In genomic region chr20:14712302-14712739, GRCh38 we compare ENCODE assay signal across 10 cellular contexts.
DNase-seq lines count a peak whose midpoint lies in the region; ATAC-seq, FAIRE-seq and TF ChIP-seq lines count a peak whose summit lies in the region.
"Had no signal": no experiment of that assay in that cellular context is flagged by ENCODE, and none has a peak within 500 bp of the region (broad histone marks: within the 10 kb centered on the region; RNA-seq: fewer than 3 reads in every experiment).

No MANE protein-coding gene starts in this region.

- peak overlapping the region; percentile 30 for H3K27ac ChIP-seq in astrocyte (ENCODE audit: low read depth, low read length)
- peak overlapping the region; percentile 67 for H3K27ac ChIP-seq in smooth muscle cell (ENCODE audit: low read depth)
- H3K27ac ChIP-seq: neutrophil had no signal

- no peak for TF ChIP-seq CTCF in astrocyte (IDR thresholded peaks at IDR 0.05; ENCODE audit: insufficient read depth, low read depth, low read length)
- TF ChIP-seq CTCF in smooth muscle cell (IDR thresholded peaks at IDR 0.05; ENCODE audit: borderline replicate concordance, insufficient read depth, poor library complexity, severe bottlenecking): no peak

- no peak for FAIRE-seq in astrocyte (lab: Jason Lieb, UNC)

- no peak overlapping the region for H3K4me3 Mint-ChIP-seq in astrocyte (ENCODE audit: unreplicated experiment)
- no peak overlapping the region for H3K4me3 Mint-ChIP-seq in stimulated activated memory B cell treated with anti-CD40 and anti-IgM and Interleukin-4, amounts not matched to agents 10 μg/mL and 1 μg/mL and 100 μg/mL, for 72 hours
- H3K4me3 Mint-ChIP-seq: activated CD4-positive, alpha-beta T cell treated with anti-CD3 and anti-CD28 coated beads, Interleukin-2, amount 10 ng/mL, durations not matched to agents 7 days and 5 days had no signal

- H3K27me3 ChIP-seq in astrocyte (ENCODE audit: insufficient read depth, low read length) (no peaks in the 10 kb centered on the region), smooth muscle cell (ENCODE audit: low read depth) (no peaks in the 10 kb centered on the region)
- H3K27me3 ChIP-seq: neutrophil had no signal

- 8% methylated on average over 6 of the region's 6 CpGs for WGBS in smooth muscle cell (ENCODE audit: low lambda C conversion rate)

- peaks cover 4% of the 10 kb centered on the region for H3K4me1 ChIP-seq in astrocyte (ENCODE audit: insufficient read depth, low read length)
- peaks cover 71% of the 10 kb centered on the region for H3K4me1 ChIP-seq in smooth muscle cell (ENCODE audit: low read depth)

- H3K4me3 ChIP-seq in astrocyte (ENCODE audit: insufficient read depth, low read depth, low read length) (no peak overlapping the region), smooth muscle cell (no peak overlapping the region)

- peak overlapping the region; percentile 3 for H3K4me2 ChIP-seq in astrocyte (ENCODE audit: low read length)
- H3K4me2 ChIP-seq in smooth muscle cell: peak overlapping the region; percentile 72

- H3K9me3 Mint-ChIP-seq in astrocyte (ENCODE audit: unreplicated experiment): no peaks in the 10 kb centered on the region
- peaks cover 4% of the 10 kb centered on the region for H3K9me3 Mint-ChIP-seq in stimulated activated memory B cell treated with anti-CD40 and anti-IgM and Interleukin-4, amounts not matched to agents 10 μg/mL and 1 μg/mL and 100 μg/mL, for 72 hours
- H3K9me3 Mint-ChIP-seq: activated CD4-positive, alpha-beta T cell treated with anti-CD3 and anti-CD28 coated beads, Interleukin-2, amount 10 ng/mL, durations not matched to agents 7 days and 5 days had no signal

- no peak overlapping the region for H3K9ac ChIP-seq in astrocyte (ENCODE audit: low read length)
- H3K9ac ChIP-seq in smooth muscle cell (ENCODE audit: low read depth): no peak overlapping the region

- ATAC-seq in stimulated activated memory B cell treated with anti-CD40 and anti-IgM and Interleukin-4, amounts not matched to agents 10 μg/mL and 1 μg/mL and 100 μg/mL, for 72 hours: no peak
- ATAC-seq in HG03571 (IDR thresholded peaks at IDR 0.05; ENCODE audit: unreplicated experiment): no peak

- H4K20me1 ChIP-seq in astrocyte (ENCODE audit: insufficient read depth, low read length): no peaks in the 10 kb centered on the region
- no peaks in the 10 kb centered on the region for H4K20me1 ChIP-seq in smooth muscle cell (ENCODE audit: low read depth)

- H3K36me3 ChIP-seq in astrocyte (ENCODE audit: insufficient read depth, low read length) (no peaks in the 10 kb centered on the region), smooth muscle cell (ENCODE audit: low read depth) (no peaks in the 10 kb centered on the region)
- H3K36me3 ChIP-seq: neutrophil had no signal

- no peaks in the 10 kb centered on the region for H3K27me3 Mint-ChIP-seq in astrocyte (ENCODE audit: low read depth, unreplicated experiment)
- no peaks in the 10 kb centered on the region for H3K27me3 Mint-ChIP-seq in stimulated activated memory B cell treated with anti-CD40 and anti-IgM and Interleukin-4, amounts not matched to agents 10 μg/mL and 1 μg/mL and 100 μg/mL, for 72 hours
- H3K27me3 Mint-ChIP-seq: activated CD4-positive, alpha-beta T cell treated with anti-CD3 and anti-CD28 coated beads, Interleukin-2, amount 10 ng/mL, durations not matched to agents 7 days and 5 days had no signal

- no peaks in the 10 kb centered on the region for H3F3A ChIP-seq in smooth muscle cell (ENCODE audit: low read depth)

- H3K9me3 ChIP-seq in astrocyte (ENCODE audit: insufficient read depth, low read depth, low read length) (no peaks in the 10 kb centered on the region), smooth muscle cell (replicated peaks; ENCODE audit: low read depth) (no peaks in the 10 kb centered on the region)
- H3K9me3 ChIP-seq: neutrophil had no signal

- peak; percentile 76 for DNase-seq in HS-5 (ENCODE audit: low read depth)
- DNase-seq in astrocyte (ENCODE audit: low read depth): peak; percentile 81
- DNase-seq in iris pigment epithelial cell (ENCODE audit: low read depth): peak; percentile 82
- no peak for DNase-seq in smooth muscle cell (lab: John Stamatoyannopoulos, UW; ENCODE audit: unreplicated experiment)
- DNase-seq in SKM-1 (lab: John Stamatoyannopoulos, UW; ENCODE audit: unreplicated experiment): no peak
- DNase-seq: activated CD4-positive, alpha-beta T cell treated with anti-CD3 and anti-CD28 coated beads, Interleukin-2, amount 10 ng/mL, durations not matched to agents 7 days and 5 days; glutamatergic neuron had no signal

- H3K4me1 Mint-ChIP-seq in astrocyte (ENCODE audit: low read depth, unreplicated experiment): peaks cover 14% of the 10 kb centered on the region
- H3K4me1 Mint-ChIP-seq in stimulated activated memory B cell treated with anti-CD40 and anti-IgM and Interleukin-4, amounts not matched to agents 10 μg/mL and 1 μg/mL and 100 μg/mL, for 72 hours: no peaks in the 10 kb centered on the region
- H3K4me1 Mint-ChIP-seq: activated CD4-positive, alpha-beta T cell treated with anti-CD3 and anti-CD28 coated beads, Interleukin-2, amount 10 ng/mL, durations not matched to agents 7 days and 5 days had no signal

- H3K27ac Mint-ChIP-seq in astrocyte (ENCODE audit: unreplicated experiment): peak overlapping the region; percentile 48
- no peak overlapping the region for H3K27ac Mint-ChIP-seq in stimulated activated memory B cell treated with anti-CD40 and anti-IgM and Interleukin-4, amounts not matched to agents 10 μg/mL and 1 μg/mL and 100 μg/mL, for 72 hours
- H3K27ac Mint-ChIP-seq: activated CD4-positive, alpha-beta T cell treated with anti-CD3 and anti-CD28 coated beads, Interleukin-2, amount 10 ng/mL, durations not matched to agents 7 days and 5 days had no signal

- H3K79me2 ChIP-seq in astrocyte (ENCODE audit: insufficient read depth, low read length): no peaks in the 10 kb centered on the region
- no peaks in the 10 kb centered on the region for H3K79me2 ChIP-seq in smooth muscle cell (ENCODE audit: low read depth)

- H2AFZ ChIP-seq in astrocyte (ENCODE audit: low read depth, low read length) (no peak overlapping the region), smooth muscle cell (ENCODE audit: low read depth) (peak overlapping the region; percentile 41)

- H3K36me3 Mint-ChIP-seq in astrocyte (ENCODE audit: low read depth, unreplicated experiment): peaks cover 2% of the 10 kb centered on the region
- no peaks in the 10 kb centered on the region for H3K36me3 Mint-ChIP-seq in stimulated activated memory B cell treated with anti-CD40 and anti-IgM and Interleukin-4, amounts not matched to agents 10 μg/mL and 1 μg/mL and 100 μg/mL, for 72 hours

Comparison
In these comparisons a context has a peak if more than half of its experiments do, and no peak if none do; other contexts are left out.
1. DNase-seq: peak in HS-5 (single experiment), astrocyte (single experiment) and iris pigment epithelial cell (single experiment); none in smooth muscle cell (single experiment) and SKM-1 (single experiment).